Comparison of ENCODE assay signal across 17 cellular contexts in genomic region chr6:143187173-143187908, GRCh38.
DNase-seq lines count a peak whose midpoint lies in the region; ATAC-seq and TF ChIP-seq lines count a peak whose summit lies in the region.
"Had no signal": no experiment of that assay in that cellular context is flagged by ENCODE, and none has a peak within 500 bp of the region (broad histone marks: within the 10 kb centered on the region; RNA-seq: fewer than 3 reads in every experiment).

No MANE protein-coding gene starts in this region.

- ATAC-seq in IMR-90 (ENCODE audit: low read depth) (peak; percentile 67), HG03442 (IDR thresholded peaks at IDR 0.05; ENCODE audit: unreplicated experiment) (no peak)
- ATAC-seq in activated naive CD8-positive, alpha-beta T cell treated with anti-CD3 and anti-CD28 coated beads, Interleukin-2, amount 50 U/mL, for 24 hours, result no peak
- ATAC-seq: activated CD4-positive, alpha-beta T cell treated with anti-CD3 and anti-CD28 coated beads for 36 hours; GM12878; lower lobe of right lung had no signal

- H3K4me3 ChIP-seq in IMR-90 (ENCODE audit: insufficient read depth, low read depth, low read length), result no peak overlapping the region
- H3K4me3 ChIP-seq: GM12878, lower lobe of right lung, ovary, transverse colon had no signal

- BruUV-seq in IMR-90 (replicated peaks; lab: Mats Ljungman, UMichigan), result no TSS peak

- H3K9me1 ChIP-seq in IMR-90 (ENCODE audit: insufficient read depth, low read length), result no peaks in the 10 kb centered on the region

- no peaks in the 10 kb centered on the region for H3K36me3 ChIP-seq in IMR-90 (ENCODE audit: control insufficient read depth, insufficient read depth, low read length)
- H3K36me3 ChIP-seq: lower lobe of right lung, ovary had no signal

- H4K91ac ChIP-seq in IMR-90 (ENCODE audit: insufficient read depth, low read depth, low read length), result no peak overlapping the region

- POLR2A ChIA-PET in IMR-90 (lab: Charles Lee; ENCODE audit: unreplicated experiment), result interaction anchor here (0.7 kb wide), 1 partner anchor 629 kb away, joined by 3 read pairs; no protein-coding TSS in a partner anchor

- no peaks in the 10 kb centered on the region for H3K27me3 ChIP-seq in IMR-90 (ENCODE audit: control insufficient read depth, insufficient read depth, low read length)
- H3K27me3 ChIP-seq: ovary, transverse colon had no signal

- no peak overlapping the region for H2BK15ac ChIP-seq in IMR-90 (ENCODE audit: low read depth, low read length)

- peaks cover 5% of the 10 kb centered on the region for H3K36me3 Mint-ChIP-seq in activated naive CD8-positive, alpha-beta T cell treated with anti-CD3 and anti-CD28 coated beads, Interleukin-2, amount 50 U/mL, for 24 hours (ENCODE audit: low read depth)
- H3K36me3 Mint-ChIP-seq in activated naive CD4-positive, alpha-beta T cell treated with anti-CD3 and anti-CD28 coated beads for 36 hours (ENCODE audit: low read depth), result peaks cover 23% of the 10 kb centered on the region

- TF ChIP-seq POLR2A in IMR-90 (IDR thresholded peaks at IDR 0.05; ENCODE audit: low read depth, low read length), result no peak

- no peak overlapping the region for H2BK120ac ChIP-seq in IMR-90 (ENCODE audit: low read depth, low read length)

- no peak overlapping the region for H3K18ac ChIP-seq in IMR-90 (ENCODE audit: low read depth, low read length)

- no peak overlapping the region for H3K9ac ChIP-seq in IMR-90 (ENCODE audit: low read depth, low read length)

- no peak overlapping the region for H3K56ac ChIP-seq in IMR-90 (ENCODE audit: extremely low read depth, insufficient read depth, low read length)

- no peak overlapping the region for H3K4me3 Mint-ChIP-seq in activated naive CD8-positive, alpha-beta T cell treated with anti-CD3 and anti-CD28 coated beads, Interleukin-2, amount 50 U/mL, for 24 hours
- H3K4me3 Mint-ChIP-seq in activated naive CD4-positive, alpha-beta T cell treated with anti-CD3 and anti-CD28 coated beads for 36 hours, result no peak overlapping the region
- H3K4me3 Mint-ChIP-seq: activated CD4-positive, alpha-beta T cell treated with anti-CD3 and anti-CD28 coated beads for 36 hours had no signal

- no peaks in the 10 kb centered on the region for H4K20me1 ChIP-seq in IMR-90 (ENCODE audit: insufficient read depth, low read length)

- CTCF ChIA-PET in IMR-90 (lab: Yijun Ruan, JAX), result interaction anchor here (1.5 to 2.4 kb wide), 2 partner anchors 11 to 18 kb away, joined by 3 to 8 read pairs; no protein-coding TSS in a partner anchor
- CTCF ChIA-PET in activated naive CD4-positive, alpha-beta T cell treated with anti-CD3 and anti-CD28 coated beads for 36 hours (lab: Charles Lee), result no interaction called here

- peak; percentile 90 for DNase-seq in AG08395 (ENCODE audit: low spot score)
- DNase-seq in IMR-90, result peak; percentile 74
- peak; percentile 25 for DNase-seq in cerebellar cortex (ENCODE audit: low spot score)
- peak; percentile 89 for DNase-seq in iris pigment epithelial cell (ENCODE audit: low read depth)
- no peak for DNase-seq in activated naive CD8-positive, alpha-beta T cell treated with anti-CD3 and anti-CD28 coated beads, Interleukin-2, amount 50 U/mL, for 24 hours
- DNase-seq in NCI-H524 treated with DMSO at 0.1 percent for 48 hours (lab: John Stamatoyannopoulos, UW), result no peak
- no peak for DNase-seq in activated naive CD4-positive, alpha-beta T cell treated with anti-CD3 and anti-CD28 coated beads for 36 hours
- DNase-seq: activated CD4-positive, alpha-beta T cell treated with anti-CD3 and anti-CD28 coated beads for 36 hours; activated T-cell treated with anti-CD3 and anti-CD28 coated beads, Interleukin-2, amount 50 U/mL, for 1 hour; DMS 273 treated with DMSO at 0.1 percent for 48 hours; hypothalamus; lower lobe of right lung; OCI-M1; transverse colon had no signal

- no peak overlapping the region for H3K4me2 ChIP-seq in IMR-90 (ENCODE audit: low read depth, low read length)

- intact Hi-C loops in IMR-90 (cut with micrococcal nuclease), result no loop called here
- intact Hi-C loops in activated naive CD4-positive, alpha-beta T cell treated with anti-CD3 and anti-CD28 coated beads for 36 hours (cut with micrococcal nuclease), result no loop called here

- H3K4me1 Mint-ChIP-seq in activated naive CD8-positive, alpha-beta T cell treated with anti-CD3 and anti-CD28 coated beads, Interleukin-2, amount 50 U/mL, for 24 hours, result no peaks in the 10 kb centered on the region
- H3K4me1 Mint-ChIP-seq in activated naive CD4-positive, alpha-beta T cell treated with anti-CD3 and anti-CD28 coated beads for 36 hours (ENCODE audit: low read depth), result no peaks in the 10 kb centered on the region
- H3K4me1 Mint-ChIP-seq: activated CD4-positive, alpha-beta T cell treated with anti-CD3 and anti-CD28 coated beads for 36 hours had no signal

- no peak overlapping the region for H2AK5ac ChIP-seq in IMR-90 (ENCODE audit: low read depth, low read length)

- no peak overlapping the region for H3K23ac ChIP-seq in IMR-90 (ENCODE audit: low read depth, low read length)

- H3K27me3 Mint-ChIP-seq in activated naive CD8-positive, alpha-beta T cell treated with anti-CD3 and anti-CD28 coated beads, Interleukin-2, amount 50 U/mL, for 24 hours, result no peaks in the 10 kb centered on the region
- H3K27me3 Mint-ChIP-seq in activated naive CD4-positive, alpha-beta T cell treated with anti-CD3 and anti-CD28 coated beads for 36 hours (ENCODE audit: low read depth), result no peaks in the 10 kb centered on the region
- H3K27me3 Mint-ChIP-seq: activated CD4-positive, alpha-beta T cell treated with anti-CD3 and anti-CD28 coated beads for 36 hours had no signal

- no peaks in the 10 kb centered on the region; the same call in 1 of the 2 replicates for H3K9me3 ChIP-seq in IMR-90 (ENCODE audit: control insufficient read depth, insufficient read depth, low read length)
- H3K9me3 ChIP-seq: lower lobe of right lung, ovary, transverse colon had no signal

- peaks cover 2% of the 10 kb centered on the region; the same call in 1 of the 2 replicates for H3K4me1 ChIP-seq in IMR-90 (ENCODE audit: control insufficient read depth, insufficient read depth, low read length)
- H3K4me1 ChIP-seq: lower lobe of right lung had no signal

- in situ Hi-C loops in IMR-90 (cut with MboI; ENCODE audit: low sequenced_read_pairs), result no loop called here

- no peak overlapping the region for H2AFZ ChIP-seq in IMR-90 (replicated peaks; ENCODE audit: low read length, poor library complexity)

- no peak overlapping the region for H3K27ac Mint-ChIP-seq in activated naive CD8-positive, alpha-beta T cell treated with anti-CD3 and anti-CD28 coated beads, Interleukin-2, amount 50 U/mL, for 24 hours
- no peak overlapping the region for H3K27ac Mint-ChIP-seq in activated naive CD4-positive, alpha-beta T cell treated with anti-CD3 and anti-CD28 coated beads for 36 hours
- H3K27ac Mint-ChIP-seq: activated CD4-positive, alpha-beta T cell treated with anti-CD3 and anti-CD28 coated beads for 36 hours had no signal

- H3K14ac ChIP-seq in IMR-90 (replicated peaks; ENCODE audit: low read depth, low read length), result no peak overlapping the region

- H2AK9ac ChIP-seq in IMR-90 (replicated peaks; ENCODE audit: low read depth, low read length, poor library complexity), result no peak overlapping the region

- H4K8ac ChIP-seq in IMR-90 (ENCODE audit: low read depth in 2 of 2, low read length in 2 of 2), result no peak overlapping the region

- WGBS in IMR-90 (ENCODE audit: extremely low coverage in 2 of 2, insufficient read length in 1 of 2), 2 experiments, result 79% methylated on average over 5 of the region's 8 CpGs; no CpG with 5 or more reads in 1 of the 2 experiments

- no peak overlapping the region for H2BK20ac ChIP-seq in IMR-90 (ENCODE audit: low read depth, low read length)

- no peak overlapping the region for H2BK5ac ChIP-seq in IMR-90 (ENCODE audit: low read depth, low read length, poor library complexity, severe bottlenecking)

- no peak overlapping the region for H3K27ac ChIP-seq in IMR-90 (ENCODE audit: insufficient read depth, low read length)
- H3K27ac ChIP-seq: lower lobe of right lung, ovary, transverse colon had no signal

- H3K4ac ChIP-seq in IMR-90 (ENCODE audit: low read depth, low read length), result no peak overlapping the region

- dilution Hi-C loops in IMR-90 (cut with HindIII; ENCODE audit: low sequenced_read_pairs, unreplicated experiment), result no loop called here

- TF ChIP-seq RAD21 in IMR-90 (IDR thresholded peaks at IDR 0.05; ENCODE audit: low read length), result no peak

- no peak for TF ChIP-seq CTCF in IMR-90 (conservative IDR thresholded peaks at IDR 0.05; ENCODE audit: low read depth, low read length)

- no peaks in the 10 kb centered on the region; a peak in 1 of 4 replicates for H3K79me1 ChIP-seq in IMR-90 (ENCODE audit: low read depth in 1 of 2, low read length in 2 of 2)

- H4K5ac ChIP-seq in IMR-90 (ENCODE audit: low read depth, low read length), result no peak overlapping the region

- no peaks in the 10 kb centered on the region for H3K9me3 Mint-ChIP-seq in activated naive CD8-positive, alpha-beta T cell treated with anti-CD3 and anti-CD28 coated beads, Interleukin-2, amount 50 U/mL, for 24 hours
- H3K9me3 Mint-ChIP-seq in activated naive CD4-positive, alpha-beta T cell treated with anti-CD3 and anti-CD28 coated beads for 36 hours, result no peaks in the 10 kb centered on the region

TF ChIP-seq in IMR-90, 13 proteins besides CTCF, POLR2A, EP300 and RAD21 (continues in another document):
- TF ChIP-seq MAFK (IDR thresholded peaks at IDR 0.05; ENCODE audit: low read depth, low read length) (no peak), CEBPB (IDR thresholded peaks at IDR 0.05; ENCODE audit: low read depth, low read length) (no peak), ELK1 (IDR thresholded peaks at IDR 0.05; ENCODE audit: borderline replicate concordance, low read depth, low read length) (no peak), MXI1 (IDR thresholded peaks at IDR 0.05; ENCODE audit: borderline replicate concordance, low read depth, low read length) (no peak), BHLHE40 (IDR thresholded peaks at IDR 0.05; ENCODE audit: low read depth, low read length) (no peak), SMC3 (IDR thresholded peaks at IDR 0.05; ENCODE audit: low read depth, low read length) (no peak), MAZ (IDR thresholded peaks at IDR 0.05; ENCODE audit: borderline replicate concordance, low read depth, low read length) (no peak), CHD1 (IDR thresholded peaks at IDR 0.05; ENCODE audit: low read depth, low read length) (no peak), FOS (IDR thresholded peaks at IDR 0.05; ENCODE audit: low read depth, low read length) (no peak), RCOR1 (IDR thresholded peaks at IDR 0.05; ENCODE audit: insufficient replicate concordance, low read length) (no peak), NFE2L2 (IDR thresholded peaks at IDR 0.05; ENCODE audit: low read depth, low read length) (no peak)

Comparison
In these comparisons a context has a peak if more than half of its experiments do, and no peak if none do; other contexts are left out.
1. DNase-seq: peak in AG08395 (single experiment), IMR-90 (single experiment), cerebellar cortex (single experiment) and iris pigment epithelial cell (single experiment); none in activated naive CD8-positive, alpha-beta T cell treated with anti-CD3 and anti-CD28 coated beads, Interleukin-2, amount 50 U/mL, for 24 hours (single experiment), NCI-H524 treated with DMSO at 0.1 percent for 48 hours (single experiment) and activated naive CD4-positive, alpha-beta T cell treated with anti-CD3 and anti-CD28 coated beads for 36 hours (single experiment).